30 cellular contexts compared by ENCODE assay signal in genomic region chr2:80874374-80874773, GRCh38.
"Had no signal": no experiment of that assay in that cellular context is flagged by ENCODE, and none has a peak within 500 bp of the region (broad histone marks: within the 10 kb centered on the region; RNA-seq: fewer than 3 reads in every experiment).

No MANE protein-coding gene starts in this region.

- H3K27ac ChIP-seq: esophagus squamous epithelium, heart right ventricle, left lung, parathyroid adenoma, prostate gland, right atrium auricular region, stomach, thyroid gland, vagina had no signal

- ATAC-seq: effector memory CD8-positive, alpha-beta T cell; heart right ventricle; left cardiac atrium; left lung; mucosa of descending colon; natural killer cell treated with Interleukin-12 subunit alpha and Interleukin-12 subunit beta and Interleukin-15 and Interleukin-18, amount 100 ng/mL, for 72 hours; sciatic nerve; stimulated activated effector memory CD8-positive, alpha-beta T cell treated with anti-CD3 and anti-CD28 coated beads, Interleukin-12 subunit alpha, Interleukin-12 subunit beta, amount 100 ng/mL, for 72 hours had no signal

- H3K27me3 ChIP-seq: esophagus squamous epithelium, heart right ventricle, left lung, right atrium auricular region, stomach, thyroid gland, vagina had no signal

- H3K4me1 ChIP-seq: esophagus squamous epithelium, heart right ventricle, left lung, parathyroid adenoma, prostate gland, right atrium auricular region, stomach, thyroid gland, vagina had no signal

- H3K9me3 Mint-ChIP-seq: mesothelial cell of epicardium had no signal

- H3K9me3 ChIP-seq: esophagus squamous epithelium, heart right ventricle, left lung, mucosa of descending colon, prostate gland, right atrium auricular region, stomach, thyroid gland, vagina had no signal

- H3K36me3 ChIP-seq: esophagus squamous epithelium, heart right ventricle, left lung, prostate gland, right atrium auricular region, stomach, thyroid gland, vagina had no signal

- H3K4me2 ChIP-seq: smooth muscle cell had no signal

- H3K4me1 Mint-ChIP-seq: naive B cell; neural crest cell; stimulated activated effector memory CD8-positive, alpha-beta T cell treated with anti-CD3 and anti-CD28 coated beads, Interleukin-12 subunit alpha, Interleukin-12 subunit beta, amount 100 ng/mL, for 72 hours had no signal

- H3K4me3 ChIP-seq: esophagus squamous epithelium, heart right ventricle, left lung, mucosa of descending colon, prostate gland, right atrium auricular region, smooth muscle cell, stomach, thyroid gland, vagina had no signal

- H3K27me3 Mint-ChIP-seq: effector memory CD8-positive, alpha-beta T cell; naive B cell; natural killer cell treated with Interleukin-12 subunit alpha and Interleukin-12 subunit beta and Interleukin-15 and Interleukin-18, amount 100 ng/mL, for 72 hours had no signal

- H3K79me2 ChIP-seq: parathyroid adenoma had no signal

- H3K9ac ChIP-seq: parathyroid adenoma had no signal

- H3K27ac Mint-ChIP-seq: effector memory CD8-positive, alpha-beta T cell; mesothelial cell of epicardium; naive B cell; natural killer cell treated with Interleukin-12 subunit alpha and Interleukin-12 subunit beta and Interleukin-15 and Interleukin-18, amount 100 ng/mL, for 72 hours; stimulated activated effector memory CD8-positive, alpha-beta T cell treated with anti-CD3 and anti-CD28 coated beads, Interleukin-12 subunit alpha, Interleukin-12 subunit beta, amount 100 ng/mL, for 72 hours had no signal

- DNase-seq: cortex of kidney; effector memory CD8-positive, alpha-beta T cell; erythroblast; esophagus squamous epithelium; foreskin melanocyte; glutamatergic neuron; heart right ventricle; hippocampal formation; left cardiac atrium; left lung; mesenchymal stem cell; mucosa of descending colon; naive B cell; stimulated activated CD4-positive, alpha-beta T cell treated with anti-CD3 and anti-CD28 coated beads, Interleukin-12 subunit alpha, Interleukin-12 subunit beta, amount 100 ng/mL, for 4 hours; stimulated activated CD4-positive, alpha-beta T cell treated with anti-CD3 and anti-CD28 coated beads, Interleukin-1b, Interleukin-23, amount 100 ng/mL, for 48 hours; stimulated activated CD4-positive, alpha-beta T cell treated with anti-CD3 and anti-CD28 coated beads, Interleukin-4, amount 100 ng/mL, for 1 hour; stimulated activated naive CD4-positive, alpha-beta T cell treated with Interleukin-2 at 50 U/mL for 16 hours; stomach; thyroid gland; trophoblast cell had no signal

- H3K4me3 Mint-ChIP-seq: effector memory CD8-positive, alpha-beta T cell; mesothelial cell of epicardium; naive B cell; natural killer cell treated with Interleukin-12 subunit alpha and Interleukin-12 subunit beta and Interleukin-15 and Interleukin-18, amount 100 ng/mL, for 72 hours; neural crest cell; stimulated activated effector memory CD8-positive, alpha-beta T cell treated with anti-CD3 and anti-CD28 coated beads, Interleukin-12 subunit alpha, Interleukin-12 subunit beta, amount 100 ng/mL, for 72 hours had no signal

- H3K36me3 Mint-ChIP-seq: mesothelial cell of epicardium; stimulated activated effector memory CD8-positive, alpha-beta T cell treated with anti-CD3 and anti-CD28 coated beads, Interleukin-12 subunit alpha, Interleukin-12 subunit beta, amount 100 ng/mL, for 72 hours had no signal

- H2AFZ ChIP-seq: parathyroid adenoma had no signal
